Comparison of ENCODE assay signal across 8 cellular contexts in the genomic region with DNA sequence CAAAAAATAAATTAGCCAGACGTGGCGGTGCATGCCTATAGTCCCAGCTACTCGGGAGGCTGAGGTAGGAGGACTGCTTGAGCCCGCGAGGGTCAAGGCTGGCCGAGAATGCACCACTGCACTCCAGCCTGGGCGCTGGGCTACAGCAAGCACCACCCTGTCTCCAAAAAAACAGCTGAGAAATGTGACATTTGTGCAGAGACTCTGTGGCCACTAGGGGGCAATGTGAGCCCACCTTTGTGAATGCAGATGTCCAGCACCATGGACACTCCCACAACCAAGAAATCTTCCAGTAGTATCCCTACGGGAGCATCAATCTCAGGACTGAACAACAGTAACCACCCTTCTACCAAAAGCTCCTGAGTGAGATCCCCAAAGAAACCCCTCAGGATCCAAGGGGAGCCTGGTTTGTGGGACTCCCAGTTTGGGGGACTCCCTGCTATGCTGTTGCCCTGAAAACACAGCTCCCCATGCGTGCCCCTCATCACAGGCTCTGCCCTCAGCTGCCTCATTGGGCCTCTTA. TPM values are rescaled to one million over a fixed set of nuclear protein-coding genes. Genes with fewer than 3 reads are reported as not detected.
DNase-seq lines count a peak whose midpoint lies in the region; ATAC-seq and TF ChIP-seq lines count a peak whose summit lies in the region.

No MANE protein-coding gene starts in this region.

- H3K4me3 ChIP-seq in BE2C (ENCODE audit: low read depth, low read length) (no peak overlapping the region), right atrium auricular region (no peak overlapping the region), retinal pigment epithelial cell (ENCODE audit: low read length) (no peak overlapping the region)

- H3K36me3 ChIP-seq in BE2C, result no peaks in the 10 kb centered on the region
- H3K36me3 ChIP-seq in right atrium auricular region, result no peaks in the 10 kb centered on the region

- TF ChIP-seq CTCF in BE2C (IDR thresholded peaks at IDR 0.05; ENCODE audit: low read depth, low read length), result peak; percentile 93
- peak; percentile 85 to 96 for TF ChIP-seq CTCF in right atrium auricular region (IDR thresholded peaks at IDR 0.05)
- peak; percentile 89 for TF ChIP-seq CTCF in retinal pigment epithelial cell (conservative IDR thresholded peaks at IDR 0.05; ENCODE audit: low read depth, low read length)

- H3K27ac ChIP-seq in right atrium auricular region, result no peak overlapping the region

- ATAC-seq in GM18861 (IDR thresholded peaks at IDR 0.05; ENCODE audit: unreplicated experiment), result no peak

- H3K27me3 ChIP-seq in BE2C, result no peaks in the 10 kb centered on the region
- H3K27me3 ChIP-seq in right atrium auricular region, result no peaks in the 10 kb centered on the region

- DNase-seq in BE2C (peak; percentile 90), GOT3 (lab: John Stamatoyannopoulos, UW) (peak; percentile 11), NCI-H187 treated with DMSO at 0.1 percent for 48 hours (lab: John Stamatoyannopoulos, UW) (peak; percentile 35), T-helper 1 cell (peak; percentile 55 to 76 (median 70)), amniotic epithelial cell (ENCODE audit: low read depth) (peak; percentile 66), right atrium auricular region (ENCODE audit: low spot score) (peak; percentile 91), retinal pigment epithelial cell (ENCODE audit: low read depth) (no peak)

- no peaks in the 10 kb centered on the region for H3K4me1 ChIP-seq in BE2C
- H3K4me1 ChIP-seq in right atrium auricular region, result peaks cover 0 to 7% of the 10 kb centered on the region in 2 donors

- H3K9me3 ChIP-seq in BE2C, result 0 out of 2 replicates have a peak, but pooled peaks cover 3% of the 10 kb centered on the region
- H3K9me3 ChIP-seq in right atrium auricular region, result no peaks in the 10 kb centered on the region

RNA-seq across cellular contexts. Expression of gene AHCYL2, which starts 6.3 kb away (rescaled TPM):
- 6.6 TPM for polyA plus RNA-seq in BE2C (2012; ENCODE audit: insufficient read depth, insufficient read length, low read depth)
- total RNA-seq in right atrium auricular region, result 1 to 10 TPM; 5.6 to 6.5 TPM

RNA-seq across cellular contexts. Expression of gene SMO, which starts 30.1 kb away (rescaled TPM):
- polyA plus RNA-seq in BE2C (2012; ENCODE audit: insufficient read depth, insufficient read length, low read depth), result 1.1 TPM
- 1 to 10 TPM; 4.7 to 9.9 TPM for total RNA-seq in right atrium auricular region
